1 cellular context compared by ENCODE assay signal in the genomic region with DNA sequence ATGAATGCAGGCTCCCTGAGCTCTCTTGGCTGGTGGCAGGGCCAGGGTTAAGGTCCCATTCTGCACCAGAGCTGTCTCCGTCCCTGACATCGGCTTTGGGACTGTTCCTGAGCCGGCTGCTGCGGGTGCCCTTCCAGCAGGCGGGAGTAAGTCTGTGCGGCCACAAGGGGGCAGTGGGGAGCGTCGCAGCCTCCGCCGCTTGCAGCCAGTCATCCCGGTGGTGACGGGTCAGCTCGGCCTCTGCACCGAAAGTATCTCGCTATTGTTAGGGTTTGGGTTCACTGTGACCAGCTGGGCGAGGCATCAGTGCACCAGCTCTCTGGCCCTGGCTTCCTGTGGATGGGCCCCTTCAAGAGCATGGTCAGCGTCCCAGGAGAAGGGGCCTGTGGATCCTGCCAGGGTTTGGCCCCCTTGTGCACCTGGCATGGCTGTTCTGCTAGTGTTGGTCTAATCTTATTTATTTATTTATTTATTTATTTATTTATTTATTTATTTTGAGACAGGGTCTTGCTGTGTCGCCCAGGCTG.
TF ChIP-seq lines count a peak whose summit lies in the region.

No MANE protein-coding gene starts in this region.

TF ChIP-seq in HEK293, 187 proteins besides CTCF, POLR2A, EP300 and RAD21 (continued from another document and continues in another):
- TF ChIP-seq, protein P1, sequence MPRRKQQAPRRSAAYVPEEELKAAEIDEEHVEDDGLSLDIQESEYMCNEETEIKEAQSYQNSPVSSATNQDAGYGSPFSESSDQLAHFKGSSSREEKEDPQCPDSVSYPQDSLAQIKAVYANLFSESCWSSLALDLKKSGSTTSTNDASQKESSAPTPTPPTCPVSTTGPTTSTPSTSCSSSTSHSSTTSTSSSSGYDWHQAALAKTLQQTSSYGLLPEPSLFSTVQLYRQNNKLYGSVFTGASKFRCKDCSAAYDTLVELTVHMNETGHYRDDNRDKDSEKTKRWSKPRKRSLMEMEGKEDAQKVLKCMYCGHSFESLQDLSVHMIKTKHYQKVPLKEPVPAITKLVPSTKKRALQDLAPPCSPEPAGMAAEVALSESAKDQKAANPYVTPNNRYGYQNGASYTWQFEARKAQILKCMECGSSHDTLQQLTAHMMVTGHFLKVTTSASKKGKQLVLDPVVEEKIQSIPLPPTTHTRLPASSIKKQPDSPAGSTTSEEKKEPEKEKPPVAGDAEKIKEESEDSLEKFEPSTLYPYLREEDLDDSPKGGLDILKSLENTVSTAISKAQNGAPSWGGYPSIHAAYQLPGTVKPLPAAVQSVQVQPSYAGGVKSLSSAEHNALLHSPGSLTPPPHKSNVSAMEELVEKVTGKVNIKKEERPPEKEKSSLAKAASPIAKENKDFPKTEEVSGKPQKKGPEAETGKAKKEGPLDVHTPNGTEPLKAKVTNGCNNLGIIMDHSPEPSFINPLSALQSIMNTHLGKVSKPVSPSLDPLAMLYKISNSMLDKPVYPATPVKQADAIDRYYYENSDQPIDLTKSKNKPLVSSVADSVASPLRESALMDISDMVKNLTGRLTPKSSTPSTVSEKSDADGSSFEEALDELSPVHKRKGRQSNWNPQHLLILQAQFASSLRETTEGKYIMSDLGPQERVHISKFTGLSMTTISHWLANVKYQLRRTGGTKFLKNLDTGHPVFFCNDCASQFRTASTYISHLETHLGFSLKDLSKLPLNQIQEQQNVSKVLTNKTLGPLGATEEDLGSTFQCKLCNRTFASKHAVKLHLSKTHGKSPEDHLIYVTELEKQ (tag by site-specific recombination; IDR thresholded peaks at IDR 0.05; ENCODE audit: borderline replicate concordance): no peak; the same call in 1 of the 2 replicates
- TF ChIP-seq ZNF558 (tag by site-specific recombination; IDR thresholded peaks at IDR 0.05) (0 out of 2 replicates have a peak, but pooled peaks have one; percentile 35), ZNF138 (tag by site-specific recombination; IDR thresholded peaks at IDR 0.05; ENCODE audit: borderline replicate concordance) (peak; percentile 60; the same call in 1 of the 2 replicates), ZSCAN16 (tag by site-specific recombination; IDR thresholded peaks at IDR 0.05) (no peak), ZNF423 (tag by site-specific recombination; IDR thresholded peaks at IDR 0.05) (no peak), SALL2 (tag by site-specific recombination; IDR thresholded peaks at IDR 0.05; ENCODE audit: borderline replicate concordance) (no peak), ZNF10 (tag by site-specific recombination; IDR thresholded peaks at IDR 0.05) (no peak), ZNF146 (tag by site-specific recombination; IDR thresholded peaks at IDR 0.05) (no peak), ZNF596 (tag by site-specific recombination; IDR thresholded peaks at IDR 0.05) (no peak), ZNF157 (tag by site-specific recombination; IDR thresholded peaks at IDR 0.05) (no peak), OVOL3 (tag by site-specific recombination; IDR thresholded peaks at IDR 0.05) (0 out of 2 replicates have a peak, but pooled peaks have one; percentile 35), TCF7L2 (IDR thresholded peaks at IDR 0.05; ENCODE audit: borderline replicate concordance, low read depth, low read length) (no peak), ZFHX2 (tag by site-specific recombination; conservative IDR thresholded peaks at IDR 0.05) (no peak), ZNF394 (tag by site-specific recombination; IDR thresholded peaks at IDR 0.05; ENCODE audit: borderline replicate concordance) (peak; percentile 93), ZBTB21 (tag by site-specific recombination; IDR thresholded peaks at IDR 0.05) (peak; percentile 41; the same call in 1 of the 2 replicates), ZNF274 (IDR thresholded peaks at IDR 0.05; ENCODE audit: low read length) (no peak), ZNF274 (tag by site-specific recombination; IDR thresholded peaks at IDR 0.05; ENCODE audit: borderline replicate concordance) (no peak), ZSCAN30 (tag by site-specific recombination; IDR thresholded peaks at IDR 0.05) (peak; percentile 58; the same call in 1 of the 2 replicates), SP7 (tag by site-specific recombination; IDR thresholded peaks at IDR 0.05) (peak; percentile 32; the same call in 1 of the 2 replicates), ZNF132 (tag by site-specific recombination; IDR thresholded peaks at IDR 0.05; ENCODE audit: borderline replicate concordance) (no peak), ZNF341 (tag by site-specific recombination; IDR thresholded peaks at IDR 0.05; ENCODE audit: low read depth) (peak; percentile 58; the same call in 1 of the 2 replicates), KLF9 (tag by site-specific recombination; IDR thresholded peaks at IDR 0.05; ENCODE audit: low read depth) (no peak), ZNF600 (tag by site-specific recombination; IDR thresholded peaks at IDR 0.05) (peak; percentile 89), ZNF404 (tag by site-specific recombination; IDR thresholded peaks at IDR 0.05) (0 out of 2 replicates have a peak, but pooled peaks have one; percentile 17), ZFP37 (tag by site-specific recombination; IDR thresholded peaks at IDR 0.05) (peak; percentile 51; the same call in 1 of the 2 replicates), ZNF416 (tag by site-specific recombination; IDR thresholded peaks at IDR 0.05) (no peak), KLF8 (tag by site-specific recombination; IDR thresholded peaks at IDR 0.05) (peak; percentile 74; the same call in 1 of the 2 replicates), ZNF223 (tag by site-specific recombination; IDR thresholded peaks at IDR 0.05) (no peak), ZNF791 (tag by site-specific recombination; IDR thresholded peaks at IDR 0.05) (no peak), ZNF660 (tag by site-specific recombination; IDR thresholded peaks at IDR 0.05) (no peak; the same call in 1 of the 2 replicates), ZNF114 (tag by site-specific recombination; IDR thresholded peaks at IDR 0.05) (no peak), ZNF560 (tag by site-specific recombination; IDR thresholded peaks at IDR 0.05; ENCODE audit: borderline replicate concordance) (peak; percentile 34; the same call in 1 of the 2 replicates), REPIN1 (tag by site-specific recombination; IDR thresholded peaks at IDR 0.05; ENCODE audit: low read depth) (no peak), SCRT1 (tag by site-specific recombination; IDR thresholded peaks at IDR 0.05; ENCODE audit: borderline replicate concordance) (no peak), ZEB2 (tag by site-specific recombination; IDR thresholded peaks at IDR 0.05) (peak; percentile 74), MYNN (tag by site-specific recombination; IDR thresholded peaks at IDR 0.05; ENCODE audit: borderline replicate concordance) (no peak), ZNF623 (tag by site-specific recombination; IDR thresholded peaks at IDR 0.05) (peak; percentile 79), WT1 (tag by site-specific recombination; IDR thresholded peaks at IDR 0.05) (no peak), ZNF621 (tag by site-specific recombination; IDR thresholded peaks at IDR 0.05) (no peak), ZBTB8A (tag by site-specific recombination; IDR thresholded peaks at IDR 0.05) (peak; percentile 66), ZNF2 (tag by site-specific recombination; IDR thresholded peaks at IDR 0.05) (peak; percentile 47; the same call in 1 of the 2 replicates)
- TF ChIP-seq, protein P2, sequence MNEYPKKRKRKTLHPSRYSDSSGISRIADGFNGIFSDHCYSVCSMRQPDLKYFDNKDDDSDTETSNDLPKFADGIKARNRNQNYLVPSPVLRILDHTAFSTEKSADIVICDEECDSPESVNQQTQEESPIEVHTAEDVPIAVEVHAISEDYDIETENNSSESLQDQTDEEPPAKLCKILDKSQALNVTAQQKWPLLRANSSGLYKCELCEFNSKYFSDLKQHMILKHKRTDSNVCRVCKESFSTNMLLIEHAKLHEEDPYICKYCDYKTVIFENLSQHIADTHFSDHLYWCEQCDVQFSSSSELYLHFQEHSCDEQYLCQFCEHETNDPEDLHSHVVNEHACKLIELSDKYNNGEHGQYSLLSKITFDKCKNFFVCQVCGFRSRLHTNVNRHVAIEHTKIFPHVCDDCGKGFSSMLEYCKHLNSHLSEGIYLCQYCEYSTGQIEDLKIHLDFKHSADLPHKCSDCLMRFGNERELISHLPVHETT (tag by site-specific recombination; IDR thresholded peaks at IDR 0.05): 0 out of 2 replicates have a peak, but pooled peaks have one; percentile 19
- TF ChIP-seq, protein P3, sequence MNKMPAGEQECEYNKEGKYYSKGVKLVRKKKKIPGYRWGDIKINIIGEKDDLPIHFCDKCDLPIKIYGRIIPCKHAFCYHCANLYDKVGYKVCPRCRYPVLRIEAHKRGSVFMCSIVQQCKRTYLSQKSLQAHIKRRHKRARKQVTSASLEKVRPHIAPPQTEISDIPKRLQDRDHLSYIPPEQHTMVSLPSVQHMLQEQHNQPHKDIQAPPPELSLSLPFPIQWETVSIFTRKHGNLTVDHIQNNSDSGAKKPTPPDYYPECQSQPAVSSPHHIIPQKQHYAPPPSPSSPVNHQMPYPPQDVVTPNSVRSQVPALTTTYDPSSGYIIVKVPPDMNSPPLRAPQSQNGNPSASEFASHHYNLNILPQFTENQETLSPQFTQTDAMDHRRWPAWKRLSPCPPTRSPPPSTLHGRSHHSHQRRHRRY (tag by site-specific recombination; IDR thresholded peaks at IDR 0.05): no peak
- TF ChIP-seq, protein P4, sequence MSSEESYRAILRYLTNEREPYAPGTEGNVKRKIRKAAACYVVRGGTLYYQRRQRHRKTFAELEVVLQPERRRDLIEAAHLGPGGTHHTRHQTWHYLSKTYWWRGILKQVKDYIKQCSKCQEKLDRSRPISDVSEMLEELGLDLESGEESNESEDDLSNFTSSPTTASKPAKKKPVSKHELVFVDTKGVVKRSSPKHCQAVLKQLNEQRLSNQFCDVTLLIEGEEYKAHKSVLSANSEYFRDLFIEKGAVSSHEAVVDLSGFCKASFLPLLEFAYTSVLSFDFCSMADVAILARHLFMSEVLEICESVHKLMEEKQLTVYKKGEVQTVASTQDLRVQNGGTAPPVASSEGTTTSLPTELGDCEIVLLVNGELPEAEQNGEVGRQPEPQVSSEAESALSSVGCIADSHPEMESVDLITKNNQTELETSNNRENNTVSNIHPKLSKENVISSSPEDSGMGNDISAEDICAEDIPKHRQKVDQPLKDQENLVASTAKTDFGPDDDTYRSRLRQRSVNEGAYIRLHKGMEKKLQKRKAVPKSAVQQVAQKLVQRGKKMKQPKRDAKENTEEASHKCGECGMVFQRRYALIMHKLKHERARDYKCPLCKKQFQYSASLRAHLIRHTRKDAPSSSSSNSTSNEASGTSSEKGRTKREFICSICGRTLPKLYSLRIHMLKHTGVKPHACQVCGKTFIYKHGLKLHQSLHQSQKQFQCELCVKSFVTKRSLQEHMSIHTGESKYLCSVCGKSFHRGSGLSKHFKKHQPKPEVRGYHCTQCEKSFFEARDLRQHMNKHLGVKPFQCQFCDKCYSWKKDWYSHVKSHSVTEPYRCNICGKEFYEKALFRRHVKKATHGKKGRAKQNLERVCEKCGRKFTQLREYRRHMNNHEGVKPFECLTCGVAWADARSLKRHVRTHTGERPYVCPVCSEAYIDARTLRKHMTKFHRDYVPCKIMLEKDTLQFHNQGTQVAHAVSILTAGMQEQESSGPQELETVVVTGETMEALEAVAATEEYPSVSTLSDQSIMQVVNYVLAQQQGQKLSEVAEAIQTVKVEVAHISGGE (tag by site-specific recombination; conservative IDR thresholded peaks at IDR 0.05; ENCODE audit: low read depth): peak; percentile 76
- TF ChIP-seq, protein P5, sequence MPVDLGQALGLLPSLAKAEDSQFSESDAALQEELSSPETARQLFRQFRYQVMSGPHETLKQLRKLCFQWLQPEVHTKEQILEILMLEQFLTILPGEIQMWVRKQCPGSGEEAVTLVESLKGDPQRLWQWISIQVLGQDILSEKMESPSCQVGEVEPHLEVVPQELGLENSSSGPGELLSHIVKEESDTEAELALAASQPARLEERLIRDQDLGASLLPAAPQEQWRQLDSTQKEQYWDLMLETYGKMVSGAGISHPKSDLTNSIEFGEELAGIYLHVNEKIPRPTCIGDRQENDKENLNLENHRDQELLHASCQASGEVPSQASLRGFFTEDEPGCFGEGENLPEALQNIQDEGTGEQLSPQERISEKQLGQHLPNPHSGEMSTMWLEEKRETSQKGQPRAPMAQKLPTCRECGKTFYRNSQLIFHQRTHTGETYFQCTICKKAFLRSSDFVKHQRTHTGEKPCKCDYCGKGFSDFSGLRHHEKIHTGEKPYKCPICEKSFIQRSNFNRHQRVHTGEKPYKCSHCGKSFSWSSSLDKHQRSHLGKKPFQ (tag by site-specific recombination; IDR thresholded peaks at IDR 0.05): no peak
- TF ChIP-seq, protein P6, sequence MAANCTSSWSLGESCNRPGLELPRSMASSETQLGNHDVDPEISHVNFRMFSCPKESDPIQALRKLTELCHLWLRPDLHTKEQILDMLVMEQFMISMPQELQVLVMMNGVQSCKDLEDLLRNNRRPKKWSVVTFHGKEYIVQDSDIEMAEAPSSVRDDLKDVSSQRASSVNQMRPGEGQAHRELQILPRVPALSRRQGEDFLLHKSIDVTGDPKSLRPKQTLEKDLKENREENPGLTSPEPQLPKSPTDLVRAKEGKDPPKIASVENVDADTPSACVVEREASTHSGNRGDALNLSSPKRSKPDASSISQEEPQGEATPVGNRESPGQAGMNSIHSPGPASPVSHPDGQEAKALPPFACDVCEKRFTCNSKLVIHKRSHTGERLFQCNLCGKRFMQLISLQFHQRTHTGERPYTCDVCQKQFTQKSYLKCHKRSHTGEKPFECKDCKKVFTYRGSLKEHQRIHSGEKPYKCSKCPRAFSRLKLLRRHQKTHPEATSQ (tag by site-specific recombination; IDR thresholded peaks at IDR 0.05): no peak
- TF ChIP-seq, protein P7, sequence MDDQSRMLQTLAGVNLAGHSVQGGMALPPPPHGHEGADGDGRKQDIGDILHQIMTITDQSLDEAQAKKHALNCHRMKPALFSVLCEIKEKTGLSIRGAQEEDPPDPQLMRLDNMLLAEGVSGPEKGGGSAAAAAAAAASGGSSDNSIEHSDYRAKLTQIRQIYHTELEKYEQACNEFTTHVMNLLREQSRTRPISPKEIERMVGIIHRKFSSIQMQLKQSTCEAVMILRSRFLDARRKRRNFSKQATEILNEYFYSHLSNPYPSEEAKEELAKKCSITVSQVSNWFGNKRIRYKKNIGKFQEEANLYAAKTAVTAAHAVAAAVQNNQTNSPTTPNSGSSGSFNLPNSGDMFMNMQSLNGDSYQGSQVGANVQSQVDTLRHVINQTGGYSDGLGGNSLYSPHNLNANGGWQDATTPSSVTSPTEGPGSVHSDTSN (CRISPR knock-in tag; IDR thresholded peaks at IDR 0.05): no peak
- TF ChIP-seq, protein P8, sequence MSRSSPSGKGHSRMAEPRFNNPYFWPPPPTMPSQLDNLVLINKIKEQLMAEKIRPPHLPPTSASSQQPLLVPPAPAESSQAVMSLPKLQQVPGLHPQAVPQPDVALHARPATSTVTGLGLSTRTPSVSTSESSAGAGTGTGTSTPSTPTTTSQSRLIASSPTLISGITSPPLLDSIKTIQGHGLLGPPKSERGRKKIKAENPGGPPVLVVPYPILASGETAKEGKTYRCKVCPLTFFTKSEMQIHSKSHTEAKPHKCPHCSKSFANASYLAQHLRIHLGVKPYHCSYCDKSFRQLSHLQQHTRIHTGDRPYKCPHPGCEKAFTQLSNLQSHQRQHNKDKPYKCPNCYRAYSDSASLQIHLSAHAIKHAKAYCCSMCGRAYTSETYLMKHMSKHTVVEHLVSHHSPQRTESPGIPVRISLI (tag by site-specific recombination; IDR thresholded peaks at IDR 0.05): no peak
- TF ChIP-seq, protein P9, sequence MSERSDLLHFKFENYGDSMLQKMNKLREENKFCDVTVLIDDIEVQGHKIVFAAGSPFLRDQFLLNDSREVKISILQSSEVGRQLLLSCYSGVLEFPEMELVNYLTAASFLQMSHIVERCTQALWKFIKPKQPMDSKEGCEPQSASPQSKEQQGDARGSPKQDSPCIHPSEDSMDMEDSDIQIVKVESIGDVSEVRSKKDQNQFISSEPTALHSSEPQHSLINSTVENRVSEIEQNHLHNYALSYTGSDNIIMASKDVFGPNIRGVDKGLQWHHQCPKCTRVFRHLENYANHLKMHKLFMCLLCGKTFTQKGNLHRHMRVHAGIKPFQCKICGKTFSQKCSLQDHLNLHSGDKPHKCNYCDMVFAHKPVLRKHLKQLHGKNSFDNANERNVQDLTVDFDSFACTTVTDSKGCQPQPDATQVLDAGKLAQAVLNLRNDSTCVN (tag by site-specific recombination; optimal IDR thresholded peaks at IDR 0.05): peak; percentile 23
